8 cellular contexts compared by ENCODE assay signal in genomic region chr17:75571197-75571884, GRCh38. TPM values are rescaled to one million over a fixed set of nuclear protein-coding genes. Genes with fewer than 3 reads are reported as not detected.
DNase-seq lines count a peak whose midpoint lies in the region; ATAC-seq and TF ChIP-seq lines count a peak whose summit lies in the region.

No MANE protein-coding gene starts in this region.

- WGBS in suprapubic skin: 89% methylated on average over 6 of the region's 15 CpGs

- TF ChIP-seq POLR2A in suprapubic skin (IDR thresholded peaks at IDR 0.05): no peak

- H2AFZ ChIP-seq in PC-3 (ENCODE audit: low read length): no peak overlapping the region

- H3F3A ChIP-seq in PC-3 (ENCODE audit: low read length, unreplicated experiment): no peaks in the 10 kb centered on the region

- H3K4me3 Mint-ChIP-seq in activated CD4-positive, alpha-beta T cell treated with anti-CD3 and anti-CD28 coated beads, Interleukin-2, amount 10 ng/mL, durations not matched to agents 7 days and 5 days: no peak overlapping the region

- no peak for TF ChIP-seq EP300 in suprapubic skin (IDR thresholded peaks at IDR 0.05)

- no peaks in the 10 kb centered on the region for H4K20me1 ChIP-seq in PC-3 (ENCODE audit: low read length)

- H3K36me3 ChIP-seq in PC-3 (ENCODE audit: low read depth, low read length) (peaks cover 8% of the 10 kb centered on the region; the same call in 1 of the 2 replicates), suprapubic skin (peaks cover 46% of the 10 kb centered on the region)

- no TSS peak for BruUV-seq in PC-3 (replicated peaks; lab: Mats Ljungman, UMichigan)

- CTCF ChIA-PET in activated CD4-positive, alpha-beta T cell treated with anti-CD3 and anti-CD28 coated beads, Interleukin-2, amount 10 ng/mL, durations not matched to agents 7 days and 5 days (lab: Charles Lee): interaction anchor here (0.6 to 1.8 kb wide), 6 partner anchors 11 to 177 kb away, joined by 3 to 6 read pairs (median 3); no protein-coding TSS in a partner anchor
- CTCF ChIA-PET in PC-3 (lab: Charles Lee): interaction anchor here (0.5 kb wide), 1 partner anchor 63 kb away, joined by 3 read pairs; no protein-coding TSS in a partner anchor

- no peak overlapping the region for H3K9ac ChIP-seq in PC-3 (ENCODE audit: low read length)

- H3K27me3 ChIP-seq in PC-3 (ENCODE audit: low read length) (no peaks in the 10 kb centered on the region), suprapubic skin (no peaks in the 10 kb centered on the region)

- peak overlapping the region; percentile 86 for H3K27ac Mint-ChIP-seq in activated CD4-positive, alpha-beta T cell treated with anti-CD3 and anti-CD28 coated beads, Interleukin-2, amount 10 ng/mL, durations not matched to agents 7 days and 5 days

- H3K9me2 ChIP-seq in PC-3 (replicated peaks; ENCODE audit: low read length): no peaks in the 10 kb centered on the region

- no peaks in the 10 kb centered on the region for H3K9me3 Mint-ChIP-seq in activated CD4-positive, alpha-beta T cell treated with anti-CD3 and anti-CD28 coated beads, Interleukin-2, amount 10 ng/mL, durations not matched to agents 7 days and 5 days

- peak; percentile 48 for DNase-seq in activated CD4-positive, alpha-beta T cell treated with anti-CD3 and anti-CD28 coated beads, Interleukin-2, amount 10 ng/mL, durations not matched to agents 7 days and 5 days
- DNase-seq in activated CD4-positive, alpha-beta T cell treated with anti-CD3 and anti-CD28 coated beads for 1 hour: no peak
- DNase-seq in PC-3 (no peak), globus pallidus (ENCODE audit: low spot score) (peak; percentile 54), suprapubic skin (ENCODE audit: low spot score in 2 of 2) (no peak), kidney tubule cell (ENCODE audit: low spot score) (no peak), NCI-H748 (lab: John Stamatoyannopoulos, UW; ENCODE audit: unreplicated experiment) (no peak)

- ATAC-seq in PC-3: peak; percentile 34
- ATAC-seq in HG02763 (IDR thresholded peaks at IDR 0.05; ENCODE audit: unreplicated experiment): no peak

- intact Hi-C loops in PC-3 (cut with micrococcal nuclease): no loop called here

- POLR2A ChIA-PET in activated CD4-positive, alpha-beta T cell treated with anti-CD3 and anti-CD28 coated beads, Interleukin-2, amount 10 ng/mL, durations not matched to agents 7 days and 5 days (lab: Charles Lee): interaction anchor here (0.6 kb wide), 1 partner anchor 39 kb away, joined by 4 read pairs; no protein-coding TSS in a partner anchor
- POLR2A ChIA-PET in PC-3 (lab: Charles Lee; ENCODE audit: unreplicated experiment): no interaction called here

- H3K27ac ChIP-seq in PC-3 (ENCODE audit: low read length) (no peak overlapping the region), suprapubic skin (peak overlapping the region; percentile 59)

- H3K4me1 ChIP-seq in PC-3 (ENCODE audit: insufficient read depth, low read length) (no peaks in the 10 kb centered on the region), suprapubic skin (peaks cover 3% of the 10 kb centered on the region)

- no peaks in the 10 kb centered on the region for H3K27me3 Mint-ChIP-seq in activated CD4-positive, alpha-beta T cell treated with anti-CD3 and anti-CD28 coated beads, Interleukin-2, amount 10 ng/mL, durations not matched to agents 7 days and 5 days

- H3K4me2 ChIP-seq in PC-3 (ENCODE audit: low read length): no peak overlapping the region

- H3K36me3 Mint-ChIP-seq in activated CD4-positive, alpha-beta T cell treated with anti-CD3 and anti-CD28 coated beads, Interleukin-2, amount 10 ng/mL, durations not matched to agents 7 days and 5 days (ENCODE audit: low read depth): no peaks in the 10 kb centered on the region

- no peaks in the 10 kb centered on the region for H3K9me3 ChIP-seq in PC-3 (ENCODE audit: low read length)
- H3K9me3 ChIP-seq in suprapubic skin: no peaks in the 10 kb centered on the region

- peaks cover 6% of the 10 kb centered on the region for H3K4me1 Mint-ChIP-seq in activated CD4-positive, alpha-beta T cell treated with anti-CD3 and anti-CD28 coated beads, Interleukin-2, amount 10 ng/mL, durations not matched to agents 7 days and 5 days

- TF ChIP-seq CTCF in PC-3 (conservative IDR thresholded peaks at IDR 0.05; ENCODE audit: low read depth, low read length) (no peak), suprapubic skin (IDR thresholded peaks at IDR 0.05) (no peak)

- H3K4me3 ChIP-seq in PC-3 (ENCODE audit: low read length) (no peak overlapping the region), suprapubic skin (no peak overlapping the region)

- no peaks in the 10 kb centered on the region for H3K79me2 ChIP-seq in PC-3 (ENCODE audit: low read length)

RNA-seq across cellular contexts. Expression of gene MYO15B, which starts 16.3 kb away (rescaled TPM):
- total RNA-seq in activated CD4-positive, alpha-beta T cell treated with anti-CD3 and anti-CD28 coated beads, Interleukin-2, amount 10 ng/mL, durations not matched to agents 7 days and 5 days: 10 to 100 TPM; 11.0 to 13.4 TPM
- total RNA-seq in PC-3 (2014; rRNA removed) (3.2 and 7.1 TPM in 2 replicates), suprapubic skin (100 to 1,000 TPM in 1 of 4 donors, 10 to 100 TPM in 3; 28.4 to 126 (median 76.1) TPM)

RNA-seq across cellular contexts. Expression of gene LLGL2, which starts 45.8 kb away (rescaled TPM):
- total RNA-seq in activated CD4-positive, alpha-beta T cell treated with anti-CD3 and anti-CD28 coated beads, Interleukin-2, amount 10 ng/mL, durations not matched to agents 7 days and 5 days: 10 to 100 TPM; 17.8 to 24.2 TPM
- total RNA-seq in PC-3 (2014; rRNA removed) (92.9 and 122 TPM in 2 replicates), suprapubic skin (100 to 1,000 TPM in 1 of 4 donors, 10 to 100 TPM in 3; 75.3 to 114 (median 78.4) TPM)

RNA-seq across cellular contexts. Expression of gene TSEN54, which starts 55.0 kb away (rescaled TPM):
- 10 to 100 TPM; 48.8 to 59.2 TPM for total RNA-seq in activated CD4-positive, alpha-beta T cell treated with anti-CD3 and anti-CD28 coated beads, Interleukin-2, amount 10 ng/mL, durations not matched to agents 7 days and 5 days
- total RNA-seq in PC-3 (2014; rRNA removed) (61.6 and 70.4 TPM in 2 replicates), suprapubic skin (10 to 100 TPM; 53.9 to 73.5 (median 62.9) TPM)

RNA-seq across cellular contexts. Expression of gene CASKIN2, which starts 56.0 kb away (rescaled TPM):
- 1 to 10 TPM in 1 of 2 experiments, under 1 TPM in 1; 0.47 to 1.1 TPM for total RNA-seq in activated CD4-positive, alpha-beta T cell treated with anti-CD3 and anti-CD28 coated beads, Interleukin-2, amount 10 ng/mL, durations not matched to agents 7 days and 5 days
- total RNA-seq in PC-3 (2014; rRNA removed) (22.0 and 28.3 TPM in 2 replicates), suprapubic skin (10 to 100 TPM; 18.7 to 25.1 (median 22.1) TPM)

Comparison
In these comparisons a context has a peak if more than half of its experiments do, and no peak if none do; other contexts are left out.
1. DNase-seq: peak in activated CD4-positive, alpha-beta T cell treated with anti-CD3 and anti-CD28 coated beads, Interleukin-2, amount 10 ng/mL, durations not matched to agents 7 days and 5 days (single experiment) and globus pallidus (single experiment); none in activated CD4-positive, alpha-beta T cell treated with anti-CD3 and anti-CD28 coated beads for 1 hour (single experiment), PC-3 (single experiment), suprapubic skin (0 of 2), kidney tubule cell (single experiment) and NCI-H748 (single experiment).